Comparison of ENCODE assay signal across 17 cellular contexts in the genomic region with DNA sequence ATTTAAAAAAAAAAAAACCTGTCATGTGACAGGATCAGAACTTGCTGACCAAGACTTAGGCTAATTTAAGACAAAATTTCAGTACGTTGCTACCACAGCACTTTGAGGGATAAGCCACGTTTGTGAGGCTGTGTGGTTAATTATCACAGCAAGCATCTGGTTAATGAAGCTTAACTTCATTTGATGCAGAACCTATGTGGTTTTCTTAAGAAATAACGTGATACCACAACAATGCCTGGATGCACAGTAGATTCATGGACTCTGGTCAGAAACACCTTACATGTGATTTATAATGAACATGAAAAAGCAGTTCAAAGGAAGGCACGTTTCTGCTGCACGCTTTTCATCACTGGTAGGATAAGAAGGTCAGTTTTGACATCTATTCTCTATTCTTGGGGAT. TPM values are rescaled to one million over a fixed set of nuclear protein-coding genes. Genes with fewer than 3 reads are reported as not detected.
A peak's percentile ranks its signal among the peaks of the same experiment; 100 is the strongest.
DNase-seq lines count a peak whose midpoint lies in the region; ATAC-seq and TF ChIP-seq lines count a peak whose summit lies in the region.
"Had no signal": no experiment of that assay in that cellular context is flagged by ENCODE, and none has a peak within 500 bp of the region (broad histone marks: within the 10 kb centered on the region; RNA-seq: fewer than 3 reads in every experiment).

No MANE protein-coding gene starts in this region.

- peak; percentile 63 to 69 for ATAC-seq in stimulated activated naive B cell treated with anti-CD40 and anti-IgM and Interleukin-4, amounts not matched to agents 10 μg/mL and 1 μg/mL and 100 μg/mL, for 72 hours (replicated peaks)
- ATAC-seq in GM19455 (IDR thresholded peaks at IDR 0.05; ENCODE audit: unreplicated experiment), result no peak
- ATAC-seq: A549 had no signal

- intact Hi-C loops in esophagus squamous epithelium (cut with DNase I), result no loop called here

- WGBS in esophagus squamous epithelium, 2 donors, result 37 to 44% methylated on average over 5 of the region's 5 CpGs

- H3K4me1 ChIP-seq in BLaER1, result peaks cover 10% of the 10 kb centered on the region
- H3K4me1 ChIP-seq in MM.1S (ENCODE audit: low read length), result peaks cover 23% of the 10 kb centered on the region
- H3K4me1 ChIP-seq in esophagus squamous epithelium, result no peaks in the 10 kb centered on the region
- H3K4me1 ChIP-seq: A549 had no signal

- H3K36me3 Mint-ChIP-seq in T-helper 2 cell treated with Interferon-gamma antibody and Interleukin-4, amounts not matched to agents 5 μg/mL and 100 μg/mL, for 36 hours (ENCODE audit: low read depth), result peaks cover 11% of the 10 kb centered on the region
- H3K36me3 Mint-ChIP-seq in stimulated activated naive B cell treated with anti-CD40 and anti-IgM and Interleukin-4, amounts not matched to agents 10 μg/mL and 1 μg/mL and 100 μg/mL, for 72 hours, result no peaks in the 10 kb centered on the region
- H3K36me3 Mint-ChIP-seq: CD14-positive monocyte; CD4-positive, alpha-beta memory T cell had no signal

- TF ChIP-seq CTCF in MM.1S (IDR thresholded peaks at IDR 0.05; ENCODE audit: low read length), result no peak
- no peak for TF ChIP-seq CTCF in esophagus squamous epithelium (IDR thresholded peaks at IDR 0.05)

- H3K9me3 ChIP-seq in BLaER1 (no peaks in the 10 kb centered on the region), MM.1S (replicated peaks; ENCODE audit: insufficient read depth, low read length) (no peaks in the 10 kb centered on the region), esophagus squamous epithelium (no peaks in the 10 kb centered on the region)
- H3K9me3 ChIP-seq: A549 had no signal

- H3K36me3 ChIP-seq in BLaER1 (no peaks in the 10 kb centered on the region), MM.1S (replicated peaks; ENCODE audit: insufficient read depth, low read length) (no peaks in the 10 kb centered on the region), esophagus squamous epithelium (no peaks in the 10 kb centered on the region)

- no peaks in the 10 kb centered on the region for H3K9me2 ChIP-seq in MM.1S (replicated peaks; ENCODE audit: insufficient read depth, low read length)

- H4K20me1 ChIP-seq in BLaER1 (no peaks in the 10 kb centered on the region), MM.1S (ENCODE audit: insufficient read depth, low read length) (no peaks in the 10 kb centered on the region)

- H3K9ac ChIP-seq in BLaER1 (no peak overlapping the region), MM.1S (ENCODE audit: low read length) (peak overlapping the region; percentile 22; the same call in 1 of the 2 replicates)
- H3K9ac ChIP-seq: GM23248 had no signal

- peak overlapping the region; percentile 4 for H3K4me3 Mint-ChIP-seq in T-helper 2 cell treated with Interferon-gamma antibody and Interleukin-4, amounts not matched to agents 5 μg/mL and 100 μg/mL, for 36 hours
- no peak overlapping the region for H3K4me3 Mint-ChIP-seq in stimulated activated naive B cell treated with anti-CD40 and anti-IgM and Interleukin-4, amounts not matched to agents 10 μg/mL and 1 μg/mL and 100 μg/mL, for 72 hours
- H3K4me3 Mint-ChIP-seq: CD14-positive monocyte; CD4-positive, alpha-beta memory T cell had no signal

- peaks cover 7% of the 10 kb centered on the region for H3K27me3 Mint-ChIP-seq in T-helper 2 cell treated with Interferon-gamma antibody and Interleukin-4, amounts not matched to agents 5 μg/mL and 100 μg/mL, for 36 hours (ENCODE audit: low read depth)
- H3K27me3 Mint-ChIP-seq in stimulated activated naive B cell treated with anti-CD40 and anti-IgM and Interleukin-4, amounts not matched to agents 10 μg/mL and 1 μg/mL and 100 μg/mL, for 72 hours, result no peaks in the 10 kb centered on the region

- H3K4me2 ChIP-seq in BLaER1 (peak overlapping the region; percentile 30; the same call in 1 of the 2 replicates), MM.1S (ENCODE audit: low read depth, low read length) (peak overlapping the region; percentile 40)
- H3K4me2 ChIP-seq: A549 had no signal

- no peaks in the 10 kb centered on the region for H3K79me2 ChIP-seq in MM.1S (ENCODE audit: low read length)

- peak overlapping the region; percentile 21 for H3K27ac Mint-ChIP-seq in T-helper 2 cell treated with Interferon-gamma antibody and Interleukin-4, amounts not matched to agents 5 μg/mL and 100 μg/mL, for 36 hours
- H3K27ac Mint-ChIP-seq in stimulated activated naive B cell treated with anti-CD40 and anti-IgM and Interleukin-4, amounts not matched to agents 10 μg/mL and 1 μg/mL and 100 μg/mL, for 72 hours, result no peak overlapping the region
- H3K27ac Mint-ChIP-seq: CD14-positive monocyte had no signal

- peak overlapping the region; percentile 35; the same call in 1 of the 2 replicates for H2AFZ ChIP-seq in MM.1S (ENCODE audit: low read length)
- H2AFZ ChIP-seq: GM23248 had no signal

- H3K27ac ChIP-seq in BLaER1, result no peak overlapping the region
- peak overlapping the region; percentile 79 for H3K27ac ChIP-seq in MM.1S (ENCODE audit: low read length)
- H3K27ac ChIP-seq in esophagus squamous epithelium, result no peak overlapping the region
- H3K27ac ChIP-seq: 22Rv1, A549, GM23248, HL-60 had no signal

- H3K4me1 Mint-ChIP-seq in T-helper 2 cell treated with Interferon-gamma antibody and Interleukin-4, amounts not matched to agents 5 μg/mL and 100 μg/mL, for 36 hours (ENCODE audit: low read depth), result peaks cover 24% of the 10 kb centered on the region
- no peaks in the 10 kb centered on the region for H3K4me1 Mint-ChIP-seq in stimulated activated naive B cell treated with anti-CD40 and anti-IgM and Interleukin-4, amounts not matched to agents 10 μg/mL and 1 μg/mL and 100 μg/mL, for 72 hours
- H3K4me1 Mint-ChIP-seq: CD14-positive monocyte had no signal

- H3K4me3 ChIP-seq in BLaER1 (no peak overlapping the region), MM.1S (ENCODE audit: low read length) (no peak overlapping the region), esophagus squamous epithelium (no peak overlapping the region)
- H3K4me3 ChIP-seq: A549, GM23248 had no signal

- DNase-seq in MM.1S, result peak; percentile 97
- DNase-seq in T-helper 2 cell treated with Interferon-gamma antibody and Interleukin-4, amounts not matched to agents 5 μg/mL and 100 μg/mL, for 36 hours (ENCODE audit: low spot score), result no peak
- no peak for DNase-seq in stimulated activated naive B cell treated with anti-CD40 and anti-IgM and Interleukin-4, amounts not matched to agents 10 μg/mL and 1 μg/mL and 100 μg/mL, for 72 hours
- DNase-seq in NK-92 treated with Interleukin-12 subunit alpha and Interleukin-12 subunit beta, amount 100 ng/mL, for 24 hours (lab: John Stamatoyannopoulos, UW), result no peak
- no peak for DNase-seq in esophagus squamous epithelium (lab: John Stamatoyannopoulos, UW)
- DNase-seq: AML-193; CD4-positive, alpha-beta memory T cell; DMS79 treated with DMSO at 0.1 percent for 48 hours; GM23248; HCEC 1CT had no signal

- no peak for TF ChIP-seq POLR2A in esophagus squamous epithelium (IDR thresholded peaks at IDR 0.05)

- H3K27me3 ChIP-seq in BLaER1, result no peaks in the 10 kb centered on the region
- no peaks in the 10 kb centered on the region for H3K27me3 ChIP-seq in MM.1S (replicated peaks; ENCODE audit: insufficient read depth, low read length)
- H3K27me3 ChIP-seq in esophagus squamous epithelium, result no peaks in the 10 kb centered on the region

- peaks cover 13% of the 10 kb centered on the region for H3F3A ChIP-seq in MM.1S (ENCODE audit: insufficient read depth, low read length)

- H3K9me3 Mint-ChIP-seq in T-helper 2 cell treated with Interferon-gamma antibody and Interleukin-4, amounts not matched to agents 5 μg/mL and 100 μg/mL, for 36 hours, result peaks cover 17% of the 10 kb centered on the region
- H3K9me3 Mint-ChIP-seq in stimulated activated naive B cell treated with anti-CD40 and anti-IgM and Interleukin-4, amounts not matched to agents 10 μg/mL and 1 μg/mL and 100 μg/mL, for 72 hours, result peaks cover 0 to 4% of the 10 kb centered on the region in 2 donors

RNA-seq across cellular contexts. Expression of gene KRTAP8-1, which starts 5.8 kb away (rescaled TPM):
- not detected for total RNA-seq in esophagus squamous epithelium
- total RNA-seq: CD4-positive, alpha-beta memory T cell; GM23248; HT1080 had no signal

RNA-seq across cellular contexts. Expression of gene KRTAP7-1, which starts 10.7 kb away (rescaled TPM):
- total RNA-seq in esophagus squamous epithelium, result not detected
- total RNA-seq: CD4-positive, alpha-beta memory T cell; GM23248; HT1080 had no signal
